10 cellular contexts compared by ENCODE assay signal in the genomic region with DNA sequence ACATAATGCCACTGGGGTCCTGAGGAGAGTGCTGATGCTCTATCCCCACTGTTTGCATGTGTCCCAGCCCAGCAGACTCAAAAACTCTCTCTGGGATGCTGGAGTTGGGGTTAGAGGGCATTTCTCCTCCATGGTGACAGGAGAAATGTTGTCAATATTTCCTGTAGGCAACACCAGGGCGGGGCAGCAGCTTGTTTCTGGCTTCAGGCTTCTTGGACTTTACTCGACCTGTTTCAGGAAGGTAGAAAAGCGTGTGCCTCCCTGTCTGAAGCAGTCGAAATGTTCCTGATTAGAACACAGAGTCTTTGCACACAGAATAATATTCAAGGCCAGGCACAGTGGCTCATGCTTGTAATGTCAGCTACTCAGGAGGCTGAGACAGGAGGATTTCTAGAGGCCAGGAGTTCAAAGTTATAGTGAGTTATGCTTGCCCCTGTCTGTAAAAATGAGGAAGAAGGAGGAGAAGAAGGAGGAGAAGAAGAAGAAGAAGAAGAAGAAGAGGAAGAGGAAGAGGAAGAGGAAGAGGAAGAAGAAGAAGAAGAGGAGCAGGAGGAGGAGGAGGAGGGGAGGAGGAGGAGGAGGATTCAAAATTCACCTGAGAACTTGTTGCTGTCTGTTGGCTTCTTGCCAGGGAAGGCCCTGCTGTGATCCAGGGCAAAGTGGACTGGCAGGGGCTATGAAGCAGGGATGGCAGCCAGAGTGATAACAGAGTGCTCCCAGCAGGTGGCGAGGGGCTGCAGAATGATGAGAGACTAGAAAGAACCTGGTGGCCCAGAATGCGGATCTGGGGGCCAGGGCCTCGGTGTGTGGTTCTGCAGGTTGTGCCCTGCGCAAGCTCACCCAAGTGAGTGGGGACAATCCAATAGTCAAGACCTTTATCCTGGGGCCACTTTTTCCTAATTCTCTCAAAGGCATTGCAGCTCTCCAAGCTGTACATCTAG.
DNase-seq lines count a peak whose midpoint lies in the region; ATAC-seq and TF ChIP-seq lines count a peak whose summit lies in the region.
"Had no signal": no experiment of that assay in that cellular context is flagged by ENCODE, and none has a peak within 500 bp of the region (broad histone marks: within the 10 kb centered on the region; RNA-seq: fewer than 3 reads in every experiment).

No MANE protein-coding gene starts in this region.

- TF ChIP-seq RAD21 in HCT116 (IDR thresholded peaks at IDR 0.05; ENCODE audit: low read depth), result no peak
- TF ChIP-seq RAD21 in SK-N-SH (IDR thresholded peaks at IDR 0.05; ENCODE audit: low read length), result peak; percentile 67

- BruUV-seq in HCT116 (replicated peaks; lab: Mats Ljungman, UMichigan), result no TSS peak

- no peak overlapping the region for H2AFZ ChIP-seq in HCT116 (ENCODE audit: low read depth, low read length, poor library complexity, severe bottlenecking)
- no peak overlapping the region for H2AFZ ChIP-seq in SK-N-SH (ENCODE audit: low read depth)

- H3K4me1 ChIP-seq in HCT116 (ENCODE audit: control insufficient read depth in 1 of 2, insufficient read depth in 2 of 2, low read length in 2 of 2), result no peaks in the 10 kb centered on the region
- peaks cover 8 to 54% of the 10 kb centered on the region in 2 experiments; a peak in 3 of 4 replicates for H3K4me1 ChIP-seq in SK-N-SH (ENCODE audit: control insufficient read depth in 1 of 2, insufficient read depth in 2 of 2, low read depth in 1 of 2, low read length in 1 of 2)
- H3K4me1 ChIP-seq in mucosa of descending colon (ENCODE audit: low read depth), result no peaks in the 10 kb centered on the region

- no peaks in the 10 kb centered on the region for H3K79me2 ChIP-seq in HCT116 (ENCODE audit: insufficient read depth, low read length)
- H3K79me2 ChIP-seq in SK-N-SH (ENCODE audit: insufficient read depth), result no peaks in the 10 kb centered on the region

- intact Hi-C loops in HCT116 (cut with micrococcal nuclease), result no loop called here
- intact Hi-C loops in mucosa of descending colon (cut with DNase I, micrococcal nuclease), result no loop called here

- peak; percentile 20 to 55 for DNase-seq in NCI-H524 (lab: John Stamatoyannopoulos, UW)
- DNase-seq in NCI-H524 treated with DMSO at 0.1 percent for 48 hours (lab: John Stamatoyannopoulos, UW), result no peak
- no peak for DNase-seq in HCT116 (ENCODE audit: low read depth, low spot score)
- peak; percentile 65 for DNase-seq in SK-N-SH
- peak in 2 of 3 donors; percentile 34 to 45 for DNase-seq in mucosa of descending colon
- no peak for DNase-seq in stimulated activated CD4-positive, alpha-beta T cell treated with anti-CD3 and anti-CD28 coated beads, Interleukin-4, amount 100 ng/mL, for 24 hours
- no peak for DNase-seq in NCI-H2029 treated with DMSO at 0.1 percent for 48 hours (lab: John Stamatoyannopoulos, UW)
- DNase-seq: NCI-H2081, retina had no signal

- H3K9me3 ChIP-seq in HCT116 (ENCODE audit: control insufficient read depth in 1 of 2, insufficient read depth in 1 of 2, low read depth in 1 of 2, low read length in 2 of 2) (no peaks in the 10 kb centered on the region), SK-N-SH (no peaks in the 10 kb centered on the region), mucosa of descending colon (no peaks in the 10 kb centered on the region)

- CTCF ChIA-PET in HCT116 (lab: Charles Lee), result interaction anchor here (1.1 kb wide), 1 partner anchor 30 kb away, joined by 3 read pairs; no protein-coding TSS in a partner anchor
- CTCF ChIA-PET in SK-N-SH (lab: Yijun Ruan, JAX), result interaction anchor here (0.6 to 6.7 kb wide), 17 partner anchors 8 to 83 kb away, joined by 3 to 96 read pairs (median 4); a partner anchor contains a TSS

- H3K36me3 ChIP-seq in HCT116 (ENCODE audit: control insufficient read depth in 1 of 2, insufficient read depth in 2 of 2, low read length in 2 of 2) (no peaks in the 10 kb centered on the region), SK-N-SH (replicated peaks in 1 of 2; ENCODE audit: control insufficient read depth in 1 of 2, insufficient read depth in 2 of 2, low read length in 1 of 2) (no peaks in the 10 kb centered on the region), mucosa of descending colon (ENCODE audit: low read depth) (no peaks in the 10 kb centered on the region)

- H3K4me3 ChIP-seq in HCT116 (replicated peaks in 1 of 2; ENCODE audit: low read depth in 1 of 2, low read length in 2 of 2), result no peak overlapping the region
- no peak overlapping the region for H3K4me3 ChIP-seq in SK-N-SH (ENCODE audit: low read depth in 2 of 2, low read length in 1 of 2)
- H3K4me3 ChIP-seq in mucosa of descending colon, result no peak overlapping the region

- no peaks in the 10 kb centered on the region for H3K9me2 ChIP-seq in HCT116 (ENCODE audit: insufficient read depth)
- H3K9me2 ChIP-seq in SK-N-SH, result no peaks in the 10 kb centered on the region

- H4K20me1 ChIP-seq in HCT116 (ENCODE audit: insufficient read depth) (no peaks in the 10 kb centered on the region), SK-N-SH (ENCODE audit: insufficient read depth) (no peaks in the 10 kb centered on the region)

- H3K27me3 ChIP-seq in HCT116 (ENCODE audit: insufficient read depth, low read length), result no peaks in the 10 kb centered on the region
- H3K27me3 ChIP-seq in SK-N-SH (ENCODE audit: insufficient read depth), result no peaks in the 10 kb centered on the region; the same call in 1 of the 2 replicates

- H3F3A ChIP-seq in SK-N-SH (replicated peaks; ENCODE audit: insufficient read depth), result no peaks in the 10 kb centered on the region

- 68% methylated on average over 8 of the region's 8 CpGs for WGBS in SK-N-SH (ENCODE audit: low lambda C conversion rate)

- H3K4me2 ChIP-seq in HCT116 (ENCODE audit: low read length) (no peak overlapping the region), SK-N-SH (no peak overlapping the region)

- TF ChIP-seq EP300 in SK-N-SH (IDR thresholded peaks at IDR 0.05; ENCODE audit: borderline replicate concordance in 1 of 2, low read depth in 1 of 2, low read length in 1 of 2), result no peak

- TF ChIP-seq CTCF in HCT116 (IDR thresholded peaks at IDR 0.05 in 2 of 3, conservative IDR thresholded peaks at IDR 0.05 in 1 of 3; ENCODE audit: borderline replicate concordance in 1 of 3, insufficient read depth in 1 of 3, low read depth in 2 of 3, low read length in 2 of 3), result no peak
- TF ChIP-seq CTCF in SK-N-SH (IDR thresholded peaks at IDR 0.05), result peak; percentile 24; the same call in 1 of the 2 replicates
- TF ChIP-seq CTCF in mucosa of descending colon (IDR thresholded peaks at IDR 0.05), result no peak

- no peak for TF ChIP-seq POLR2A in HCT116 (IDR thresholded peaks at IDR 0.05; ENCODE audit: borderline replicate concordance, extremely low read depth, insufficient read depth, insufficient read length)

- ATAC-seq in HCT116 (peak; percentile 50; the same call in 1 of the 2 replicates), mucosa of descending colon (peak; percentile 83), HG03045 (IDR thresholded peaks at IDR 0.05; ENCODE audit: unreplicated experiment) (no peak)

- RAD21 ChIA-PET in HCT116 (lab: Charles Lee; ENCODE audit: low non-redundant PET in 1 of 2, low total read pairs in 2 of 2, uncharacterized antibody in 2 of 2, unreplicated experiment in 2 of 2), result no interaction called here

- no peak overlapping the region for H3K9ac ChIP-seq in HCT116 (ENCODE audit: low read length)
- H3K9ac ChIP-seq in SK-N-SH, result no peak overlapping the region

- POLR2A ChIA-PET in HCT116 (lab: Charles Lee) (no interaction called here), SK-N-SH (lab: Yijun Ruan, JAX) (interaction anchor here (1.0 to 1.2 kb wide), 2 partner anchors 19 to 82 kb away, joined by 3 to 4 read pairs; no protein-coding TSS in a partner anchor)

- no peak overlapping the region for H3K27ac ChIP-seq in HCT116 (ENCODE audit: low read depth, low read length)
- peak overlapping the region in 1 of 2 experiments; percentile 99; a peak in 2 of 4 replicates for H3K27ac ChIP-seq in SK-N-SH (ENCODE audit: low read depth in 2 of 2, low read length in 1 of 2)

TF ChIP-seq in HCT116, 20 proteins besides CTCF, POLR2A, EP300 and RAD21 (continues in another document):
- TF ChIP-seq SP1 (IDR thresholded peaks at IDR 0.05; ENCODE audit: low read depth), result no peak
- no peak for TF ChIP-seq YY1 (IDR thresholded peaks at IDR 0.05; ENCODE audit: extremely low read depth, insufficient replicate concordance, low read depth, low read length)
- no peak for TF ChIP-seq EZH2phosphoT487 (IDR thresholded peaks at IDR 0.05; ENCODE audit: borderline replicate concordance)
- TF ChIP-seq, protein P1, sequence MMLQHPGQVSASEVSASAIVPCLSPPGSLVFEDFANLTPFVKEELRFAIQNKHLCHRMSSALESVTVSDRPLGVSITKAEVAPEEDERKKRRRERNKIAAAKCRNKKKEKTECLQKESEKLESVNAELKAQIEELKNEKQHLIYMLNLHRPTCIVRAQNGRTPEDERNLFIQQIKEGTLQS (IDR thresholded peaks at IDR 0.05), result no peak
- TF ChIP-seq TCF7L2 (IDR thresholded peaks at IDR 0.05; ENCODE audit: borderline replicate concordance, extremely low read depth, insufficient read depth, insufficient read length), result no peak
- no peak for TF ChIP-seq CEBPB (IDR thresholded peaks at IDR 0.05; ENCODE audit: low read depth)
- TF ChIP-seq EZH2 (IDR thresholded peaks at IDR 0.05), result no peak
- no peak for TF ChIP-seq FOSL1 (IDR thresholded peaks at IDR 0.05; ENCODE audit: low read depth)
- TF ChIP-seq CBX3 (IDR thresholded peaks at IDR 0.05; ENCODE audit: low read depth), result no peak
- no peak for TF ChIP-seq EGR1 (IDR thresholded peaks at IDR 0.05; ENCODE audit: low read depth)
- no peak for TF ChIP-seq ELF1 (IDR thresholded peaks at IDR 0.05; ENCODE audit: borderline replicate concordance, low read depth)

TF ChIP-seq in SK-N-SH, 30 proteins besides CTCF, POLR2A, EP300 and RAD21 (continues in another document):
- TF ChIP-seq, protein P2, sequence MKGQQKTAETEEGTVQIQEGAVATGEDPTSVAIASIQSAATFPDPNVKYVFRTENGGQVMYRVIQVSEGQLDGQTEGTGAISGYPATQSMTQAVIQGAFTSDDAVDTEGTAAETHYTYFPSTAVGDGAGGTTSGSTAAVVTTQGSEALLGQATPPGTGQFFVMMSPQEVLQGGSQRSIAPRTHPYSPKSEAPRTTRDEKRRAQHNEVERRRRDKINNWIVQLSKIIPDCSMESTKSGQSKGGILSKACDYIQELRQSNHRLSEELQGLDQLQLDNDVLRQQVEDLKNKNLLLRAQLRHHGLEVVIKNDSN (IDR thresholded peaks at IDR 0.05; ENCODE audit: borderline replicate concordance, low read depth), result no peak
- TF ChIP-seq YY1 (IDR thresholded peaks at IDR 0.05; ENCODE audit: low read depth), result no peak
- TF ChIP-seq GATA2 (CRISPR knock-in tag; IDR thresholded peaks at IDR 0.05), result no peak
- TF ChIP-seq RCOR1 (IDR thresholded peaks at IDR 0.05; ENCODE audit: low read length), result 0 out of 2 replicates have a peak, but pooled peaks have one; percentile 33
- no peak for TF ChIP-seq POLR2AphosphoS5 (IDR thresholded peaks at IDR 0.05; ENCODE audit: low read depth, low read length)

Comparison
In these comparisons a context has a peak if more than half of its experiments do, and no peak if none do; other contexts are left out.
1. DNase-seq: peak in NCI-H524 (2 of 2), SK-N-SH (single experiment) and mucosa of descending colon (2 of 3); none in NCI-H524 treated with DMSO at 0.1 percent for 48 hours (single experiment), HCT116 (single experiment), stimulated activated CD4-positive, alpha-beta T cell treated with anti-CD3 and anti-CD28 coated beads, Interleukin-4, amount 100 ng/mL, for 24 hours (single experiment) and NCI-H2029 treated with DMSO at 0.1 percent for 48 hours (single experiment).